ENCODE assay signal across 8 cellular contexts in the genomic region with DNA sequence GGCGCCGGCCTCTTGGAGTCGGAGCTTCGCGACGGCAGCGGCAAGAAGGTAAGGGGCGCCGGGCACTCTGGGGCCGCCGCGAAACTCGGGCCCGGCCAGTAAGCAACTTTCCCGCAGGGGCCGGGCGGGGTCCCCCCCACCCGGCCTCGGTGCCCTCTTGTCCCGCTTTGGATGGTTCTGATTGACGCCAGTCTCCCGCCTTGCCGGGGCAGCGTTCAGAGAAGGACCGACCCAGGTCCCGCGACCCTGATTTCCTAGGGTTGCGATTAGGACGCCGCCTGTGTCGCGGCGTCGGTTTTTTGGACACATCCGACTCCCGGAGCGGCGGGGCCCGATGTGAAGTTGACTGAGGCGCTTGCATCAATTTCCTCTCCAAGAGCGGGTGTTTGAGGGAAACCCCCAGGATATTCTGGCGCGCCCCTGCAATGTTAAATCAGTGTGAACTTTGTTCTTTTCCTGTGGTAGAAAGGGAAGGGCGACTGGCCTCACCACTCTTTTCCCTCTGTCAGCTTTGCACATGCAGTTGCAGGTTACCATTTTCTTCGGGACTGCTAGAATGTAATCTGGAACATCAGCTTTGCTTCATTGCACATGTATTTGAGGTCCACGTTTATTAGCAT. TPM values are rescaled to one million over a fixed set of nuclear protein-coding genes. Genes with fewer than 3 reads are reported as not detected.
DNase-seq lines count a peak whose midpoint lies in the region; ATAC-seq, FAIRE-seq and TF ChIP-seq lines count a peak whose summit lies in the region.

No MANE protein-coding gene starts in this region.

- ATAC-seq in left ventricle myocardium superior (no peak), esophagus mucosa (no peak)

- no peaks in the 10 kb centered on the region for H3K9me3 Mint-ChIP-seq in activated naive CD4-positive, alpha-beta T cell treated with anti-CD3 and anti-CD28 coated beads, Interleukin-2, amount 50 U/mL, for 24 hours

- intact Hi-C loops in left ventricle myocardium superior (cut with micrococcal nuclease) = no loop called here

- peak; percentile 65 for FAIRE-seq in GM18507 (lab: Jason Lieb, UNC)

- TF ChIP-seq CTCF in retinal pigment epithelial cell (conservative IDR thresholded peaks at IDR 0.05; ENCODE audit: low read depth, low read length) = no peak

- H3K4me3 Mint-ChIP-seq in activated naive CD4-positive, alpha-beta T cell treated with anti-CD3 and anti-CD28 coated beads, Interleukin-2, amount 50 U/mL, for 24 hours = peak overlapping the region; percentile 93

- H3K27ac Mint-ChIP-seq in activated naive CD4-positive, alpha-beta T cell treated with anti-CD3 and anti-CD28 coated beads, Interleukin-2, amount 50 U/mL, for 24 hours = peak overlapping the region; percentile 98

- no peak for DNase-seq in GM18507 (ENCODE audit: extremely low spot score, insufficient read length, low read depth)
- DNase-seq in left ventricle myocardium superior = peak; percentile 57
- no peak for DNase-seq in retinal pigment epithelial cell (ENCODE audit: low read depth)
- DNase-seq in AG20443 (ENCODE audit: low spot score) = no peak
- DNase-seq in 8988T = no peak

- H3K36me3 Mint-ChIP-seq in activated naive CD4-positive, alpha-beta T cell treated with anti-CD3 and anti-CD28 coated beads, Interleukin-2, amount 50 U/mL, for 24 hours = no peaks in the 10 kb centered on the region

- peaks cover 53% of the 10 kb centered on the region for H3K4me1 Mint-ChIP-seq in activated naive CD4-positive, alpha-beta T cell treated with anti-CD3 and anti-CD28 coated beads, Interleukin-2, amount 50 U/mL, for 24 hours

- H3K4me3 ChIP-seq in retinal pigment epithelial cell (ENCODE audit: low read length) = peak overlapping the region; percentile 62

- H3K27me3 Mint-ChIP-seq in activated naive CD4-positive, alpha-beta T cell treated with anti-CD3 and anti-CD28 coated beads, Interleukin-2, amount 50 U/mL, for 24 hours = no peaks in the 10 kb centered on the region

TF ChIP-seq in PFSK-1, 5 proteins besides CTCF, POLR2A, EP300 and RAD21:
- TF ChIP-seq TAF1 (IDR thresholded peaks at IDR 0.05; ENCODE audit: borderline replicate concordance, insufficient read depth, low read length) = no peak
- TF ChIP-seq FOXP2 (optimal IDR thresholded peaks at IDR 0.05; ENCODE audit: borderline replicate concordance, extremely low read depth, extremely low read length, insufficient read depth) = no peak
- TF ChIP-seq, protein P1, sequence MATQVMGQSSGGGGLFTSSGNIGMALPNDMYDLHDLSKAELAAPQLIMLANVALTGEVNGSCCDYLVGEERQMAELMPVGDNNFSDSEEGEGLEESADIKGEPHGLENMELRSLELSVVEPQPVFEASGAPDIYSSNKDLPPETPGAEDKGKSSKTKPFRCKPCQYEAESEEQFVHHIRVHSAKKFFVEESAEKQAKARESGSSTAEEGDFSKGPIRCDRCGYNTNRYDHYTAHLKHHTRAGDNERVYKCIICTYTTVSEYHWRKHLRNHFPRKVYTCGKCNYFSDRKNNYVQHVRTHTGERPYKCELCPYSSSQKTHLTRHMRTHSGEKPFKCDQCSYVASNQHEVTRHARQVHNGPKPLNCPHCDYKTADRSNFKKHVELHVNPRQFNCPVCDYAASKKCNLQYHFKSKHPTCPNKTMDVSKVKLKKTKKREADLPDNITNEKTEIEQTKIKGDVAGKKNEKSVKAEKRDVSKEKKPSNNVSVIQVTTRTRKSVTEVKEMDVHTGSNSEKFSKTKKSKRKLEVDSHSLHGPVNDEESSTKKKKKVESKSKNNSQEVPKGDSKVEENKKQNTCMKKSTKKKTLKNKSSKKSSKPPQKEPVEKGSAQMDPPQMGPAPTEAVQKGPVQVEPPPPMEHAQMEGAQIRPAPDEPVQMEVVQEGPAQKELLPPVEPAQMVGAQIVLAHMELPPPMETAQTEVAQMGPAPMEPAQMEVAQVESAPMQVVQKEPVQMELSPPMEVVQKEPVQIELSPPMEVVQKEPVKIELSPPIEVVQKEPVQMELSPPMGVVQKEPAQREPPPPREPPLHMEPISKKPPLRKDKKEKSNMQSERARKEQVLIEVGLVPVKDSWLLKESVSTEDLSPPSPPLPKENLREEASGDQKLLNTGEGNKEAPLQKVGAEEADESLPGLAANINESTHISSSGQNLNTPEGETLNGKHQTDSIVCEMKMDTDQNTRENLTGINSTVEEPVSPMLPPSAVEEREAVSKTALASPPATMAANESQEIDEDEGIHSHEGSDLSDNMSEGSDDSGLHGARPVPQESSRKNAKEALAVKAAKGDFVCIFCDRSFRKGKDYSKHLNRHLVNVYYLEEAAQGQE (IDR thresholded peaks at IDR 0.05; ENCODE audit: insufficient read depth in 1 of 2, low read depth in 2 of 2, low read length in 2 of 2) = no peak
- TF ChIP-seq POLR2AphosphoS5 (IDR thresholded peaks at IDR 0.05; ENCODE audit: low read depth, low read length) = no peak
- peak; percentile 23; the same call in 1 of the 2 replicates for TF ChIP-seq SIN3A (IDR thresholded peaks at IDR 0.05; ENCODE audit: borderline replicate concordance, insufficient read depth, low read length)
TF ChIP-seq in PFSK-1: peak in this region for 1.

RNA-seq across cellular contexts. Expression of gene PDE8A, which starts 0.8 kb away (rescaled TPM):
- 25.6 TPM for polyA plus RNA-seq in PFSK-1 (2012; ENCODE audit: insufficient read length, low read depth)
- total RNA-seq in left ventricle myocardium superior (14.9 TPM), esophagus mucosa (12.4 TPM)
